ENCODE assay signal across 9 cellular contexts in the genomic region with DNA sequence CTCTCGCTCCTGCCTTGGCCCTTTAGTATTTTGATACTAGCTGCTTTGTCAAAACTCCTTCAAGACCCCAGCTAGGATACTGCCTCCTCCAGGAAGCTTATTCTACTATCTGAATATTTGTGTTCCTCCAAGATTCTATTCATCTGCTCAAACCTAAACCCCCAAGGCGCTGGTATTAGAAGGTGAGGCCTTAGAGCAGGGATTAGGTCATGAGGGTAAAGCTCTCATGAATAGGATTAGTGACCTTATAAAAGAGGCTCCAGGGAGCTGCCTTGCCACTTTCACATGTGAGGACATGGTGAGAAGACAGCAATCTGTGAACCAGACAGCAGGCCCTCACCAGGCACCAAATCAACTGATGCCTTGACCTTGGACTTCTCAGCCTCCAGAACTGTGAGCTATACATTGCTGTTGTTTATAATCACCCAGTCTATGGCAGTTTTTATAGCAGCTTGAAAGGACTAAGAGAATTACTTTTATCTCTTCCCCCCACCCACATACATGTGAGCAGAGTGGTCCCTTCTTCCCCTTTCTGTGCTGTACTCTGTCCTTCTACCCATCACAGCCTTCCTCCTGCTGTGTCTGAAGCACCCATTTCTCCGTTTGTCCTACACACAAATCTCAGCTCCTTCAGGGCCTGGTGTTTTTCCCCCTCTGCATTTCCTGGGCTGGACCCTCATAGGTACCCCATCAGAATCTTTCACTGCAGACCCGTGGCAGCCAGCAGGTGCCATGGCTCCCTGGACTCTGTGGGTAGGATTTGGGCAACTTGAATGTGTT. TPM values are rescaled to one million over a fixed set of nuclear protein-coding genes. Genes with fewer than 3 reads are reported as not detected.
DNase-seq lines count a peak whose midpoint lies in the region; ATAC-seq and TF ChIP-seq lines count a peak whose summit lies in the region.
"Had no signal": no experiment of that assay in that cellular context is flagged by ENCODE, and none has a peak within 500 bp of the region (broad histone marks: within the 10 kb centered on the region; RNA-seq: fewer than 3 reads in every experiment).

No MANE protein-coding gene starts in this region.

- no peaks in the 10 kb centered on the region for H3K9me3 Mint-ChIP-seq in activated naive CD4-positive, alpha-beta T cell treated with anti-CD3 and anti-CD28 coated beads, Interleukin-2, amount 50 U/mL, for 24 hours
- H3K9me3 Mint-ChIP-seq in immature natural killer cell = no peaks in the 10 kb centered on the region
- no peaks in the 10 kb centered on the region for H3K9me3 Mint-ChIP-seq in CD8-positive, alpha-beta T cell

- peak overlapping the region; percentile 35 for H3K27ac Mint-ChIP-seq in activated naive CD4-positive, alpha-beta T cell treated with anti-CD3 and anti-CD28 coated beads, Interleukin-2, amount 50 U/mL, for 24 hours
- H3K27ac Mint-ChIP-seq in immature natural killer cell = peak overlapping the region; percentile 91 to 99 (median 98)
- no peak overlapping the region for H3K27ac Mint-ChIP-seq in CD8-positive, alpha-beta T cell

- no peak for DNase-seq in activated naive CD4-positive, alpha-beta T cell (lab: John Stamatoyannopoulos, UW)
- peak in 1 of 2 experiments; percentile 62 for DNase-seq in SJCRH30
- no peak for DNase-seq in immature natural killer cell
- peak in 1 of 2 donors; percentile 10 for DNase-seq in tibial nerve (ENCODE audit: low spot score in 2 of 2)
- no peak for DNase-seq in NCI-H2171 (lab: John Stamatoyannopoulos, UW)
- no peak for DNase-seq in CD8-positive, alpha-beta T cell

- H3K4me3 Mint-ChIP-seq in activated naive CD4-positive, alpha-beta T cell treated with anti-CD3 and anti-CD28 coated beads, Interleukin-2, amount 50 U/mL, for 24 hours = no peak overlapping the region
- H3K4me3 Mint-ChIP-seq in immature natural killer cell = peak overlapping the region; percentile 69 to 89 (median 75)
- no peak overlapping the region for H3K4me3 Mint-ChIP-seq in CD8-positive, alpha-beta T cell

- no peak for TF ChIP-seq CTCF in tibial nerve (IDR thresholded peaks at IDR 0.05)
- no peak for TF ChIP-seq CTCF in CD8-positive, alpha-beta T cell (IDR thresholded peaks at IDR 0.05)

- H3K36me3 ChIP-seq in SJCRH30 = no peaks in the 10 kb centered on the region
- no peaks in the 10 kb centered on the region for H3K36me3 ChIP-seq in tibial nerve
- no peaks in the 10 kb centered on the region for H3K36me3 ChIP-seq in CD8-positive, alpha-beta T cell (ENCODE audit: insufficient read depth, low read length)

- H3K27me3 ChIP-seq in SJCRH30 (no peaks in the 10 kb centered on the region), tibial nerve (no peaks in the 10 kb centered on the region)
- H3K27me3 ChIP-seq in CD8-positive, alpha-beta T cell (ENCODE audit: insufficient read depth, low read length) = no peaks in the 10 kb centered on the region

- H3K27me3 Mint-ChIP-seq in activated naive CD4-positive, alpha-beta T cell treated with anti-CD3 and anti-CD28 coated beads, Interleukin-2, amount 50 U/mL, for 24 hours = no peaks in the 10 kb centered on the region
- H3K27me3 Mint-ChIP-seq in immature natural killer cell (ENCODE audit: low read depth in 3 of 3) = peaks cover 3 to 10% (median 5%) of the 10 kb centered on the region in 3 donors
- H3K27me3 Mint-ChIP-seq in CD8-positive, alpha-beta T cell (ENCODE audit: low read depth) = no peaks in the 10 kb centered on the region

- TF ChIP-seq POLR2A in tibial nerve (IDR thresholded peaks at IDR 0.05) = no peak

- WGBS in tibial nerve, 2 donors = 75 to 78% methylated on average over 4 of the region's 4 CpGs

- H3K9me3 ChIP-seq in SJCRH30 (replicated peaks) (no peaks in the 10 kb centered on the region), tibial nerve (no peaks in the 10 kb centered on the region)
- no peaks in the 10 kb centered on the region for H3K9me3 ChIP-seq in CD8-positive, alpha-beta T cell (ENCODE audit: low read length)

- H3K4me1 Mint-ChIP-seq in activated naive CD4-positive, alpha-beta T cell treated with anti-CD3 and anti-CD28 coated beads, Interleukin-2, amount 50 U/mL, for 24 hours = no peaks in the 10 kb centered on the region
- peaks cover 34 to 38% of the 10 kb centered on the region in 2 donors for H3K4me1 Mint-ChIP-seq in immature natural killer cell
- H3K4me1 Mint-ChIP-seq in CD8-positive, alpha-beta T cell (ENCODE audit: low read depth) = peaks cover 2% of the 10 kb centered on the region

- CTCF ChIA-PET in CD8-positive, alpha-beta T cell (lab: Charles Lee) = no interaction called here

- no peak for TF ChIP-seq EP300 in tibial nerve (IDR thresholded peaks at IDR 0.05)

- H3K27ac ChIP-seq in SJCRH30 (peak overlapping the region; percentile 19; the same call in 1 of the 2 replicates), tibial nerve (peak overlapping the region; percentile 76 to 90 (median 82))
- no peak overlapping the region for H3K27ac ChIP-seq in CD8-positive, alpha-beta T cell (ENCODE audit: low read depth, low read length)

- no peaks in the 10 kb centered on the region for H3K36me3 Mint-ChIP-seq in activated naive CD4-positive, alpha-beta T cell treated with anti-CD3 and anti-CD28 coated beads, Interleukin-2, amount 50 U/mL, for 24 hours
- H3K36me3 Mint-ChIP-seq in immature natural killer cell = no peaks in the 10 kb centered on the region
- no peaks in the 10 kb centered on the region for H3K36me3 Mint-ChIP-seq in CD8-positive, alpha-beta T cell

- no peak overlapping the region for H3K4me3 ChIP-seq in SJCRH30
- no peak overlapping the region for H3K4me3 ChIP-seq in tibial nerve
- H3K4me3 ChIP-seq in CD8-positive, alpha-beta T cell (ENCODE audit: low read depth, low read length) = no peak overlapping the region
- H3K4me3 ChIP-seq: skin epidermis had no signal

- no peak for ATAC-seq in HG03457 (IDR thresholded peaks at IDR 0.05; ENCODE audit: unreplicated experiment)
- ATAC-seq in CD8-positive, alpha-beta T cell = no peak

- H3K4me1 ChIP-seq in SJCRH30 (peaks cover 60% of the 10 kb centered on the region), tibial nerve (peaks cover 3 to 91% (median 79%) of the 10 kb centered on the region in 4 donors)
- H3K4me1 ChIP-seq in CD8-positive, alpha-beta T cell (ENCODE audit: insufficient read depth, low read length) = no peaks in the 10 kb centered on the region

- intact Hi-C loops in CD8-positive, alpha-beta T cell (cut with DNase I, micrococcal nuclease) = no loop called here

- POLR2A ChIA-PET in CD8-positive, alpha-beta T cell (lab: Charles Lee) = no interaction called here

RNA-seq across cellular contexts. Expression of gene HS1BP3, which starts 54.5 kb away (rescaled TPM):
- 14.0 and 14.7 TPM in 2 replicates for total RNA-seq in SJCRH30 (2014; rRNA removed; shearing (Covaris generic))
- 10 to 100 TPM; 19.2 to 31.1 (median 25.3) TPM for polyA plus RNA-seq in immature natural killer cell
- 10 to 100 TPM; 24.5 to 45.9 (median 33.8) TPM for total RNA-seq in tibial nerve
- total RNA-seq in CD8-positive, alpha-beta T cell = 1 to 10 TPM; 3.3 to 6.9 TPM

Comparison
In these comparisons a context has a peak if more than half of its experiments do, and no peak if none do; other contexts are left out.
1. H3K4me3 Mint-ChIP-seq: peak in immature natural killer cell (5 of 5); none in activated naive CD4-positive, alpha-beta T cell treated with anti-CD3 and anti-CD28 coated beads, Interleukin-2, amount 50 U/mL, for 24 hours (single experiment) and CD8-positive, alpha-beta T cell (single experiment).